8 cellular contexts compared by ENCODE assay signal in the genomic region with DNA sequence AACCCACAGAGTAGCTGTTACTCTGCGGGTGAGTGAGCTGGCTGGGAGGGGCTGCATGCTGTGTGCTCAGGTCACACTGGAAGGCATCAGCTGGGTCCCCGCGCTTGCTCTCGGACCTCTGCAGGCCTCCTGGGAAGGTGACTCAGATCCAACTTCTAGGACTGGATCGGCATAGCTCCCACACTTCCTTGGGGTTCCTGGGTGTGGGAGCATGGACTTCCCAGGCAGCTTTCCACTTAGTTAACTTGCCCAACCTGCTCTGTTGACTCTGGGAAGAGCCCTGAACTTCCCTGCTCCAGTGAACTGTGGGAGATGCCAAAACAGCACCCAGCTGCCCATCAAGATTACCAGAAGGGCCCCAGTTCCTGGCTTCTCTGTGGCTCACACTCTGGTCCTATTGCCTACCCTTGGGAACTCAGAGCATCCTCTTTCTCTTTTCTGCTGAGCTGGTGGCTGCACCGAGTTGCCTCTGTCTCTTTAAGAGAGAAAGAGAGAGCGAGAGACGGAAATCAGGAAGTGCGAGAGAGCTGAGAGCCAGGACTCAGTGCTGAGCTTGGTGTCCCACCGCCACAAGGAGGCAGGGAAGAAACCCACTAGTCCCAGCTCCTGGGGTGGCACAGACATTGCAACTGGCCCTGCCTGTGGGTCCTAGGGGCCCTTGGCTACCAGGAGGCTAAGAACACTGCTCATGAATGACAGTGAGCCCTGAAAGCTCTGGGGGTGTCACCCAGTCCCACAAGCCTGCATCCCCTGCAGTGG. TPM values are rescaled to one million over a fixed set of nuclear protein-coding genes. Genes with fewer than 3 reads are reported as not detected.
DNase-seq lines count a peak whose midpoint lies in the region; ATAC-seq and TF ChIP-seq lines count a peak whose summit lies in the region.

TSS of gene IKBKE (plus strand) at position 544 of the 759 bp plus-strand sequence. CDS start 2,752 bp downstream, outside the sequence.

- intact Hi-C loops in Panc1 (cut with micrococcal nuclease; ENCODE audit: unreplicated experiment) = no loop called here

- no peaks in the 10 kb centered on the region for H3K9me3 ChIP-seq in Panc1 (ENCODE audit: control insufficient read depth, insufficient read depth, low read depth, low read length)

- in situ Hi-C loops in Panc1 (cut with HindIII; ENCODE audit: low pct_unique_long_range_greater_than_20kb, low sequenced_read_pairs) = no loop called here

- H3K27ac ChIP-seq in C4-2B = peak within 1 kb of the TSS; percentile 62
- H3K27ac ChIP-seq in Panc1 (ENCODE audit: low read length) = peak within 1 kb of the TSS; percentile 68

- TF ChIP-seq CTCF in C4-2B (conservative IDR thresholded peaks at IDR 0.05) (no peak; the same call in 1 of the 2 replicates), Panc1 (IDR thresholded peaks at IDR 0.05) (no peak), omental fat pad (IDR thresholded peaks at IDR 0.05) (no peak)

- ATAC-seq in GM18870 (IDR thresholded peaks at IDR 0.05; ENCODE audit: unreplicated experiment) = peak; percentile 39
- ATAC-seq in HG03139 (IDR thresholded peaks at IDR 0.05; ENCODE audit: unreplicated experiment) = peak; percentile 47
- peak; percentile 85 for ATAC-seq in Panc1
- peak; percentile 42 for ATAC-seq in omental fat pad (ENCODE audit: low FRiP score)

- CTCF ChIA-PET in Panc1 (lab: Charles Lee) = interaction anchor here (0.6 to 1.9 kb wide), 6 partner anchors 8 to 508 kb away, joined by 3 to 10 read pairs (median 6); no protein-coding TSS in a partner anchor

- H3K36me3 ChIP-seq in Panc1 (ENCODE audit: control insufficient read depth, insufficient read depth, low read length) = no peaks in the 10 kb centered on the region

- no peak for DNase-seq in Panc1 (ENCODE audit: low read depth, low spot score)
- DNase-seq in activated naive CD4-positive, alpha-beta T cell treated with Interleukin-2 at 50 U/mL for 16 hours = peak; percentile 55
- DNase-seq in germinal center (ENCODE audit: low spot score) = peak; percentile 85
- DNase-seq in omental fat pad (ENCODE audit: low spot score) = no peak
- no peak for DNase-seq in NCI-H1105 treated with DMSO at 0.1 percent for 48 hours (lab: John Stamatoyannopoulos, UW)

- peak within 1 kb of the TSS; percentile 58 to 69 for H3K4me3 ChIP-seq in Panc1 (ENCODE audit: low read depth in 2 of 2, low read length in 2 of 2)

- POLR2A ChIA-PET in Panc1 (lab: Charles Lee) = no interaction called here

- BruUV-seq in Panc1 (replicated peaks; lab: Mats Ljungman, UMichigan) = no TSS peak

- no peaks in the 10 kb centered on the region for H3K27me3 ChIP-seq in Panc1 (ENCODE audit: control insufficient read depth, insufficient read depth, low read length)

- peaks cover 14% of the 10 kb centered on the region for H3K4me1 ChIP-seq in Panc1 (ENCODE audit: control insufficient read depth, insufficient read depth, low read length)

RNA-seq across cellular contexts. Expression of gene IKBKE, which starts in this region (rescaled TPM):
- total RNA-seq in Panc1 (2021; ENCODE audit: unreplicated experiment) (6.4 TPM), omental fat pad (1 to 10 TPM; 4.3 to 8.2 (median 5.6) TPM)
- 4.5 TPM for polyA plus RNA-seq in Panc1 (2012; ENCODE audit: insufficient read length)

Comparison
In these comparisons a context has a peak if more than half of its experiments do, and no peak if none do; other contexts are left out.
1. DNase-seq: peak in activated naive CD4-positive, alpha-beta T cell treated with Interleukin-2 at 50 U/mL for 16 hours (single experiment) and germinal center (single experiment); none in Panc1 (single experiment), omental fat pad (single experiment) and NCI-H1105 treated with DMSO at 0.1 percent for 48 hours (single experiment).
2. Peak in every context shown above with its lines, with median percentiles within 50 percentile points of each other: ATAC-seq.